ENCODE assay signal across 10 cellular contexts in the genomic region with DNA sequence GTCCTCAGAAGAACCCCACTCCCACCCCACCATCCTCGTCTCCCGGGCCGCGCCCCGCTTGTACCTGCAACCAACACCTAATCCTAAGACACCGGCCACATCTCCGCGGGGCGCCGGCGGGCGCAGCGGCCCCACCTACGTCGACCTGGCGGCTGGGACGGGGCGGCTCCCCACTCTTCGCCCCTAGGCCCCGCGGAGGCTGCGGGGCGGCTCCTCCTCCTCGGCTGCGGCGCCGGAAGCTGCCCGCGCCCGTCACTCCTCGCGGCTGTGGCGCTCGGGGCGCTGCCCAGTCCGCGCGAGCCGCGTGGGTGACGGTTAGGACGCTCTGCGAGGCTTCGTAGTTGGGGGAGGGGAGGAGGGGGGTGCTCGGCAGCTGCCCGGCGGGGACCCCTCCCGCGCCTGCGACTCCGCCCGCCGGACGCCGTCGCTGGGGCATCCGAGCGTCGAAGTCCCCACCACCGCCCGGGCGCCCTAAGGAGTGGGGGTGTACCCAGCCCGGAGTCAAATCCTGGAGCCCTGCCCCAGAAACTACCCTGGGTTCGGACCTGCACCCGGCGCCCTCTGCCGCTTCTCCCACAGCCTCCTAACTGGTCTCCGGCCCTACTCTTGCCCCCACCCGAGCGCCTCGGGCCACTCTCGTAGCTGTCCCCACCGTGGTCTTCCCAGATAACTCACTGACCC. TPM values are rescaled to one million over a fixed set of nuclear protein-coding genes. Genes with fewer than 3 reads are reported as not detected.
DNase-seq lines count a peak whose midpoint lies in the region; ATAC-seq and TF ChIP-seq lines count a peak whose summit lies in the region.
"Had no signal": no experiment of that assay in that cellular context is flagged by ENCODE, and none has a peak within 500 bp of the region (broad histone marks: within the 10 kb centered on the region; RNA-seq: fewer than 3 reads in every experiment).

CCDC158 (minus strand) TSS at position 241 of the 681 bp plus-strand sequence. CDS start 17,934 bp downstream, outside the sequence.

- peak within 1 kb of the TSS; percentile 63; the same call in 1 of the 2 replicates for H2AFZ ChIP-seq in SK-N-SH (ENCODE audit: low read depth)
- H2AFZ ChIP-seq in parathyroid adenoma = peak within 1 kb of the TSS; percentile 58

- H4K20me1 ChIP-seq in SK-N-SH (ENCODE audit: insufficient read depth) = no peaks in the 10 kb centered on the region

- H3K27me3 Mint-ChIP-seq in CD8-positive, alpha-beta T cell (ENCODE audit: low read depth) = peaks cover 28% of the 10 kb centered on the region

- CTCF ChIA-PET in CD8-positive, alpha-beta T cell (lab: Charles Lee) = no interaction called here
- CTCF ChIA-PET in SK-N-SH (lab: Yijun Ruan, JAX) = interaction anchor here (1.3 to 3.8 kb wide), 10 partner anchors 9 to 337 kb away, joined by 3 to 12 read pairs (median 6); partner anchors contain the start of gene STBD1

- no peaks in the 10 kb centered on the region for H3K79me2 ChIP-seq in SK-N-SH (ENCODE audit: insufficient read depth)
- no peaks in the 10 kb centered on the region for H3K79me2 ChIP-seq in parathyroid adenoma

- H3K4me1 ChIP-seq in CD8-positive, alpha-beta T cell (ENCODE audit: insufficient read depth, low read length) = no peaks in the 10 kb centered on the region
- H3K4me1 ChIP-seq in SK-N-SH (ENCODE audit: control insufficient read depth in 1 of 2, insufficient read depth in 2 of 2, low read depth in 1 of 2, low read length in 1 of 2) = peaks cover 0 to 6% of the 10 kb centered on the region in 2 experiments; a peak in 1 of 4 replicates
- H3K4me1 ChIP-seq in esophagus muscularis mucosa = peaks cover 0 to 23% (median 19%) of the 10 kb centered on the region in 4 donors
- no peaks in the 10 kb centered on the region for H3K4me1 ChIP-seq in parathyroid adenoma

- no peak for TF ChIP-seq CTCF in CD8-positive, alpha-beta T cell (IDR thresholded peaks at IDR 0.05)
- TF ChIP-seq CTCF in SK-N-SH (IDR thresholded peaks at IDR 0.05) (no peak), esophagus muscularis mucosa (IDR thresholded peaks at IDR 0.05) (no peak), parathyroid adenoma (IDR thresholded peaks at IDR 0.05) (no peak)

- peak within 1 kb of the TSS; percentile 35 for H3K4me3 ChIP-seq in CD8-positive, alpha-beta T cell (ENCODE audit: low read depth, low read length)
- H3K4me3 ChIP-seq in SK-N-SH (ENCODE audit: low read depth in 2 of 2, low read length in 1 of 2) = peak within 1 kb of the TSS; percentile 32 to 50; a peak in 2 of 4 replicates
- peak within 1 kb of the TSS; percentile 68 to 78 (median 68) for H3K4me3 ChIP-seq in esophagus muscularis mucosa
- peak within 1 kb of the TSS; percentile 48 for H3K4me3 ChIP-seq in parathyroid adenoma (ENCODE audit: low read depth, low read length)

- no peaks in the 10 kb centered on the region for H3F3A ChIP-seq in SK-N-SH (replicated peaks; ENCODE audit: insufficient read depth)

- H3K4me3 Mint-ChIP-seq in CD8-positive, alpha-beta T cell = peak within 1 kb of the TSS; percentile 70

- intact Hi-C loops in CD8-positive, alpha-beta T cell (cut with DNase I, micrococcal nuclease) = loop anchor here in 1 of 2 experiments (10.0 kb wide), 1 partner anchor 624 kb away; no protein-coding TSS in a partner anchor
- intact Hi-C loops in esophagus muscularis mucosa (cut with DNase I) = loop anchor here (5.0 to 10.0 kb wide), 2 partner anchors 114 to 784 kb away; partner anchors contain the start of gene STBD1

- H3K4me1 Mint-ChIP-seq in CD8-positive, alpha-beta T cell (ENCODE audit: low read depth) = peaks cover 5% of the 10 kb centered on the region

- H3K27ac Mint-ChIP-seq in CD8-positive, alpha-beta T cell = no peak within 1 kb of the TSS

- no peak for DNase-seq in CD8-positive, alpha-beta T cell
- DNase-seq in SK-N-SH = peak; percentile 82
- no peak for DNase-seq in esophagus muscularis mucosa (ENCODE audit: extremely low spot score)
- no peak for DNase-seq in NCI-H446 treated with DMSO at 0.1 percent for 48 hours (lab: John Stamatoyannopoulos, UW)
- no peak for DNase-seq in NCI-H1105 (lab: John Stamatoyannopoulos, UW)
- DNase-seq in NOMO-1 treated with dmso at 0.1 percent for 144 hours (lab: John Stamatoyannopoulos, UW; ENCODE audit: unreplicated experiment) = no peak
- no peak for DNase-seq in middle frontal gyrus (ENCODE audit: extremely low spot score, low spot score)
- DNase-seq: effector CD8-positive, alpha-beta T cell; NCI-H774 had no signal

- H3K9me3 Mint-ChIP-seq in CD8-positive, alpha-beta T cell = no peaks in the 10 kb centered on the region

- POLR2A ChIA-PET in CD8-positive, alpha-beta T cell (lab: Charles Lee) = interaction anchor here (0.6 kb wide), 1 partner anchor 651 kb away, joined by 4 read pairs; no protein-coding TSS in a partner anchor
- POLR2A ChIA-PET in SK-N-SH (lab: Yijun Ruan, JAX) = no interaction called here

- no peak for TF ChIP-seq POLR2A in esophagus muscularis mucosa (IDR thresholded peaks at IDR 0.05; ENCODE audit: low read depth)

- no peak within 1 kb of the TSS for H3K27ac ChIP-seq in CD8-positive, alpha-beta T cell (ENCODE audit: low read depth, low read length)
- H3K27ac ChIP-seq in SK-N-SH (ENCODE audit: low read depth in 2 of 2, low read length in 1 of 2) = no peak within 1 kb of the TSS
- H3K27ac ChIP-seq in esophagus muscularis mucosa (replicated peaks in 1 of 4) = peak within 1 kb of the TSS; percentile 51 to 71 (median 59)
- H3K27ac ChIP-seq in parathyroid adenoma = no peak within 1 kb of the TSS

- H3K36me3 ChIP-seq in CD8-positive, alpha-beta T cell (ENCODE audit: insufficient read depth, low read length) = no peaks in the 10 kb centered on the region
- H3K36me3 ChIP-seq in SK-N-SH (replicated peaks in 1 of 2; ENCODE audit: control insufficient read depth in 1 of 2, insufficient read depth in 2 of 2, low read length in 1 of 2) (no peaks in the 10 kb centered on the region), esophagus muscularis mucosa (no peaks in the 10 kb centered on the region), parathyroid adenoma (ENCODE audit: control insufficient read depth, insufficient read depth, low read length) (no peaks in the 10 kb centered on the region)

- H3K9ac ChIP-seq in SK-N-SH (peak within 1 kb of the TSS; percentile 25; the same call in 1 of the 2 replicates), parathyroid adenoma (no peak within 1 kb of the TSS)

- no peaks in the 10 kb centered on the region for H3K36me3 Mint-ChIP-seq in CD8-positive, alpha-beta T cell

- no peak for TF ChIP-seq RAD21 in SK-N-SH (IDR thresholded peaks at IDR 0.05; ENCODE audit: low read length)

- ATAC-seq in CD8-positive, alpha-beta T cell = peak; percentile 44

- 14% methylated on average over 8 of the region's 73 CpGs for WGBS in SK-N-SH (ENCODE audit: low lambda C conversion rate)
- 11% methylated on average over 5 of the region's 73 CpGs for WGBS in esophagus muscularis mucosa

- no peaks in the 10 kb centered on the region for H3K27me3 ChIP-seq in CD8-positive, alpha-beta T cell (ENCODE audit: insufficient read depth, low read length)
- H3K27me3 ChIP-seq in SK-N-SH (ENCODE audit: insufficient read depth) (no peaks in the 10 kb centered on the region), esophagus muscularis mucosa (peaks cover 0 to 9% (median 0%) of the 10 kb centered on the region in 4 donors), parathyroid adenoma (ENCODE audit: control insufficient read depth, insufficient read depth, low read length) (no peaks in the 10 kb centered on the region)

- H3K4me2 ChIP-seq in SK-N-SH (peak within 1 kb of the TSS; percentile 75), parathyroid adenoma (ENCODE audit: low read length) (peak within 1 kb of the TSS; percentile 74)

- TF ChIP-seq EP300 in SK-N-SH (IDR thresholded peaks at IDR 0.05; ENCODE audit: borderline replicate concordance in 1 of 2, low read depth in 1 of 2, low read length in 1 of 2) = no peak
- no peak for TF ChIP-seq EP300 in esophagus muscularis mucosa (IDR thresholded peaks at IDR 0.05)

- H3K9me3 ChIP-seq in CD8-positive, alpha-beta T cell (ENCODE audit: low read length) = no peaks in the 10 kb centered on the region
- H3K9me3 ChIP-seq in SK-N-SH = no peaks in the 10 kb centered on the region
- no peaks in the 10 kb centered on the region for H3K9me3 ChIP-seq in esophagus muscularis mucosa
- no peaks in the 10 kb centered on the region for H3K9me3 ChIP-seq in parathyroid adenoma (ENCODE audit: control insufficient read depth, low read length)

- H3K9me2 ChIP-seq in SK-N-SH = no peaks in the 10 kb centered on the region

TF ChIP-seq in SK-N-SH, 30 proteins besides CTCF, POLR2A, EP300 and RAD21:
- TF ChIP-seq ELF1 (IDR thresholded peaks at IDR 0.05) (no peak), PBX3 (IDR thresholded peaks at IDR 0.05) (no peak), JUND (IDR thresholded peaks at IDR 0.05) (no peak), FOXJ3 (CRISPR knock-in tag; IDR thresholded peaks at IDR 0.05) (no peak)
- TF ChIP-seq, protein P1, sequence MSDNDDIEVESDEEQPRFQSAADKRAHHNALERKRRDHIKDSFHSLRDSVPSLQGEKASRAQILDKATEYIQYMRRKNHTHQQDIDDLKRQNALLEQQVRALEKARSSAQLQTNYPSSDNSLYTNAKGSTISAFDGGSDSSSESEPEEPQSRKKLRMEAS (IDR thresholded peaks at IDR 0.05; ENCODE audit: low read depth) = peak; percentile 44; the same call in 1 of the 2 replicates
TF ChIP-seq in SK-N-SH: peak in this region for 1.

RNA-seq across cellular contexts. Expression of gene CCDC158, which starts in this region (rescaled TPM):
- total RNA-seq in CD8-positive, alpha-beta T cell = not detected
- not detected in 2 replicates for polyA plus RNA-seq in SK-N-SH (2012; rRNA removed)
- under 0.01 and 0.01 TPM in 2 replicates for polyA plus RNA-seq in SK-N-SH (2012; cell fraction: cytosol; rRNA removed)
- not detected in 2 replicates for polyA plus RNA-seq in SK-N-SH (2012; cell fraction: nucleus; rRNA removed)
- total RNA-seq in esophagus muscularis mucosa = 1 to 10 TPM in 3 of 4 donors, under 1 TPM in 1; 0.66 to 1.8 (median 1.3) TPM

Comparison
In these comparisons a context has a peak if more than half of its experiments do, and no peak if none do; other contexts are left out.
1. Peak in ATAC-seq and H3K4me3 ChIP-seq in CD8-positive, alpha-beta T cell; RNA of the gene not detected or under 1 TPM.
2. Peak in DNase-seq, H3K4me3 ChIP-seq, H3K9ac ChIP-seq and H3K4me2 ChIP-seq in SK-N-SH; RNA of the gene not detected or under 1 TPM.
3. H3K27ac ChIP-seq: peak in esophagus muscularis mucosa (4 of 4); none in CD8-positive, alpha-beta T cell (single experiment), SK-N-SH (0 of 2) and parathyroid adenoma (single experiment).
4. Peak in every context shown above with its lines, with median percentiles within 50 percentile points of each other: H3K4me3 ChIP-seq.